In genomic region chr3:119294889-119295769, GRCh38 we compare ENCODE assay signal across 1 cellular context.
TF ChIP-seq lines count a peak whose summit lies in the region.

No MANE protein-coding gene starts in this region.

TF ChIP-seq in HepG2, 621 proteins besides CTCF, POLR2A, EP300 and RAD21 (continued from another document):
- TF ChIP-seq MTF2 (CRISPR knock-in tag; IDR thresholded peaks at IDR 0.05; ENCODE audit: borderline replicate concordance) (peak; percentile 14; the same call in 1 of the 2 replicates), CBX2 (IDR thresholded peaks at IDR 0.05; ENCODE audit: low read depth, low read length) (0 out of 2 replicates have a peak, but pooled peaks have one; percentile 21), CBX2 (CRISPR knock-in tag; IDR thresholded peaks at IDR 0.05; ENCODE audit: low read depth) (no peak), SMAD9 (CRISPR knock-in tag; IDR thresholded peaks at IDR 0.05) (no peak)
